In genomic region chr13:97307544-97307881, GRCh38 we compare ENCODE assay signal across 1 cellular context.
TF ChIP-seq lines count a peak whose summit lies in the region.

No MANE protein-coding gene starts in this region.

TF ChIP-seq in GM23338, 12 proteins besides CTCF, POLR2A, EP300 and RAD21 (continued from another document):
- TF ChIP-seq ZNF462 (CRISPR knock-in tag; IDR thresholded peaks at IDR 0.05), result no peak
- TF ChIP-seq, protein P1, sequence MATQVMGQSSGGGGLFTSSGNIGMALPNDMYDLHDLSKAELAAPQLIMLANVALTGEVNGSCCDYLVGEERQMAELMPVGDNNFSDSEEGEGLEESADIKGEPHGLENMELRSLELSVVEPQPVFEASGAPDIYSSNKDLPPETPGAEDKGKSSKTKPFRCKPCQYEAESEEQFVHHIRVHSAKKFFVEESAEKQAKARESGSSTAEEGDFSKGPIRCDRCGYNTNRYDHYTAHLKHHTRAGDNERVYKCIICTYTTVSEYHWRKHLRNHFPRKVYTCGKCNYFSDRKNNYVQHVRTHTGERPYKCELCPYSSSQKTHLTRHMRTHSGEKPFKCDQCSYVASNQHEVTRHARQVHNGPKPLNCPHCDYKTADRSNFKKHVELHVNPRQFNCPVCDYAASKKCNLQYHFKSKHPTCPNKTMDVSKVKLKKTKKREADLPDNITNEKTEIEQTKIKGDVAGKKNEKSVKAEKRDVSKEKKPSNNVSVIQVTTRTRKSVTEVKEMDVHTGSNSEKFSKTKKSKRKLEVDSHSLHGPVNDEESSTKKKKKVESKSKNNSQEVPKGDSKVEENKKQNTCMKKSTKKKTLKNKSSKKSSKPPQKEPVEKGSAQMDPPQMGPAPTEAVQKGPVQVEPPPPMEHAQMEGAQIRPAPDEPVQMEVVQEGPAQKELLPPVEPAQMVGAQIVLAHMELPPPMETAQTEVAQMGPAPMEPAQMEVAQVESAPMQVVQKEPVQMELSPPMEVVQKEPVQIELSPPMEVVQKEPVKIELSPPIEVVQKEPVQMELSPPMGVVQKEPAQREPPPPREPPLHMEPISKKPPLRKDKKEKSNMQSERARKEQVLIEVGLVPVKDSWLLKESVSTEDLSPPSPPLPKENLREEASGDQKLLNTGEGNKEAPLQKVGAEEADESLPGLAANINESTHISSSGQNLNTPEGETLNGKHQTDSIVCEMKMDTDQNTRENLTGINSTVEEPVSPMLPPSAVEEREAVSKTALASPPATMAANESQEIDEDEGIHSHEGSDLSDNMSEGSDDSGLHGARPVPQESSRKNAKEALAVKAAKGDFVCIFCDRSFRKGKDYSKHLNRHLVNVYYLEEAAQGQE (IDR thresholded peaks at IDR 0.05; ENCODE audit: unreplicated experiment), result no peak
- TF ChIP-seq CREB1 (CRISPR knock-in tag; IDR thresholded peaks at IDR 0.05; ENCODE audit: low read depth), result no peak
- TF ChIP-seq JUNB (IDR thresholded peaks at IDR 0.05; ENCODE audit: unreplicated experiment), result no peak
- TF ChIP-seq ZNF114 (CRISPR knock-in tag; IDR thresholded peaks at IDR 0.05), result no peak
- TF ChIP-seq EZH2 (IDR thresholded peaks at IDR 0.05; ENCODE audit: low read depth, unreplicated experiment), result no peak
- no peak for TF ChIP-seq ZNF331 (CRISPR knock-in tag; IDR thresholded peaks at IDR 0.05; ENCODE audit: low read depth)
- TF ChIP-seq POLR2AphosphoS5 (IDR thresholded peaks at IDR 0.05; ENCODE audit: low read depth), result no peak
- TF ChIP-seq NANOG (IDR thresholded peaks at IDR 0.05; ENCODE audit: borderline replicate concordance), result no peak
- TF ChIP-seq EZH2phosphoT487 (IDR thresholded peaks at IDR 0.05; ENCODE audit: unreplicated experiment), result no peak
- no peak for TF ChIP-seq STAT1 (IDR thresholded peaks at IDR 0.05; ENCODE audit: unreplicated experiment)
TF ChIP-seq in GM23338: peak in this region for 0.
